33 cellular contexts compared by ENCODE assay signal in the genomic region with DNA sequence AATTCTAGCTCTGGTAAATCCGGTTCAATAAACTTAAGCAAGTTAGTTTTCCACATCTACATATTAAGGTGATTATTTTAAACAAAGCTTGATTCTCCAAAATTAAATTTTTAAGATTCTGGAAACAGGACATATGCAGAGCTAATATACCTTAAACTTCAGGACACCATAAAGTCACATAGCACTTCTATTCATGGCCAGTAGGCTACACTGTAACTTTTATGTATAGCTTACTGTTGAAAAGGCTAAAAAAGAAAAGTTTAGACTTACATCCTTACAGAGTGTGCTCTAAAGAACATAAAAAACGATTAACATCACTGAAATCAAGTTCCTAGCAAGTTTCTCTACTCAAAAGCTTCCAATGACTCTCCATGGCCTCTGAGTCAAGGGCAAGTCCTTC.
DNase-seq lines count a peak whose midpoint lies in the region; ATAC-seq, FAIRE-seq and TF ChIP-seq lines count a peak whose summit lies in the region.
"Had no signal": no experiment of that assay in that cellular context is flagged by ENCODE, and none has a peak within 500 bp of the region (broad histone marks: within the 10 kb centered on the region; RNA-seq: fewer than 3 reads in every experiment).

No MANE protein-coding gene starts in this region.

- no peak overlapping the region for H4K91ac ChIP-seq in mesenchymal stem cell (ENCODE audit: low read length)

- H3K4me3 Mint-ChIP-seq in astrocyte (ENCODE audit: unreplicated experiment), result no peak overlapping the region
- H3K4me3 Mint-ChIP-seq: activated CD4-positive, alpha-beta T cell treated with anti-CD3 and anti-CD28 coated beads, Interleukin-2, amount 10 ng/mL, durations not matched to agents 7 days and 5 days; activated naive CD8-positive, alpha-beta T cell treated with anti-CD3 and anti-CD28 coated beads, Interleukin-2, amount 10 ng/mL, durations not matched to agents 7 days and 5 days; naive thymus-derived CD4-positive, alpha-beta T cell; stimulated activated effector memory CD8-positive, alpha-beta T cell treated with anti-CD3 and anti-CD28 coated beads, Interleukin-12 subunit alpha, Interleukin-12 subunit beta, amount 100 ng/mL, for 72 hours; T-cell had no signal

- peaks cover 8% of the 10 kb centered on the region for H3K79me1 ChIP-seq in mesenchymal stem cell (replicated peaks; ENCODE audit: low read length, poor library complexity, severe bottlenecking)

- no peaks in the 10 kb centered on the region for H3K27me3 ChIP-seq in Loucy (ENCODE audit: insufficient read depth, low read length, poor library complexity, severe bottlenecking)
- H3K27me3 ChIP-seq in astrocyte (ENCODE audit: insufficient read depth, low read length), result no peaks in the 10 kb centered on the region
- H3K27me3 ChIP-seq in mesenchymal stem cell (ENCODE audit: control insufficient read depth in 1 of 2, insufficient read depth in 1 of 2, low read length in 2 of 2), result no peaks in the 10 kb centered on the region
- H3K27me3 ChIP-seq in spleen (replicated peaks in 1 of 7), result no peaks in the 10 kb centered on the region
- H3K27me3 ChIP-seq: heart right ventricle, MG63, sigmoid colon, tibial nerve had no signal

- H3K23ac ChIP-seq in mesenchymal stem cell (ENCODE audit: low read length in 2 of 2), result no peak overlapping the region

- ATAC-seq in left colon, result peak; percentile 52
- ATAC-seq in activated CD4-positive, CD25-positive, alpha-beta regulatory T cell treated with anti-CD3 and anti-CD28 coated beads, Interleukin-2, amount 50 U/mL, for 24 hours, result no peak
- ATAC-seq: heart right ventricle; naive thymus-derived CD4-positive, alpha-beta T cell; stimulated activated effector memory CD8-positive, alpha-beta T cell treated with anti-CD3 and anti-CD28 coated beads, Interleukin-12 subunit alpha, Interleukin-12 subunit beta, amount 100 ng/mL, for 72 hours; T-cell had no signal

- H3K27ac ChIP-seq in C4-2B (no peak overlapping the region), astrocyte (ENCODE audit: low read depth, low read length) (no peak overlapping the region), mesenchymal stem cell (ENCODE audit: low read length, poor library complexity, severe bottlenecking) (no peak overlapping the region), spleen (no peak overlapping the region)
- H3K27ac ChIP-seq: coronary artery, heart right ventricle, prostate gland, sigmoid colon, tibial nerve had no signal

- H2BK15ac ChIP-seq in mesenchymal stem cell (ENCODE audit: low read depth, poor library complexity, severe bottlenecking), result no peak overlapping the region

- H3K9ac ChIP-seq in Loucy (ENCODE audit: low read depth, low read length, poor library complexity, severe bottlenecking) (no peak overlapping the region), astrocyte (ENCODE audit: low read length) (no peak overlapping the region), mesenchymal stem cell (ENCODE audit: low read length) (no peak overlapping the region)

- no peak overlapping the region for H2BK5ac ChIP-seq in mesenchymal stem cell (ENCODE audit: low read depth, low read length, poor library complexity, severe bottlenecking)

- H4K8ac ChIP-seq in mesenchymal stem cell (ENCODE audit: low read length), result no peak overlapping the region

- H3K36me3 Mint-ChIP-seq in astrocyte (ENCODE audit: low read depth, unreplicated experiment), result peaks cover 7% of the 10 kb centered on the region
- H3K36me3 Mint-ChIP-seq: stimulated activated effector memory CD8-positive, alpha-beta T cell treated with anti-CD3 and anti-CD28 coated beads, Interleukin-12 subunit alpha, Interleukin-12 subunit beta, amount 100 ng/mL, for 72 hours had no signal

- H3K4me2 ChIP-seq in Loucy (ENCODE audit: low read depth, low read length, poor library complexity, severe bottlenecking) (no peak overlapping the region), astrocyte (ENCODE audit: low read length) (no peak overlapping the region), mesenchymal stem cell (ENCODE audit: low read length, poor library complexity, severe bottlenecking) (no peak overlapping the region)

- no peak overlapping the region for H3K14ac ChIP-seq in mesenchymal stem cell (ENCODE audit: low read length in 2 of 2)

- H2BK120ac ChIP-seq in mesenchymal stem cell (ENCODE audit: low read depth, low read length), result no peak overlapping the region

- FAIRE-seq in astrocyte (lab: Jason Lieb, UNC), result no peak
- FAIRE-seq: GM12891, kidney, RCC 7860 had no signal

- H3K4me3 ChIP-seq in Loucy (ENCODE audit: low read length, poor library complexity, severe bottlenecking) (no peak overlapping the region), astrocyte (ENCODE audit: insufficient read depth, low read depth, low read length) (no peak overlapping the region), mesenchymal stem cell (ENCODE audit: insufficient read depth in 1 of 2, low read depth in 1 of 2, low read length in 2 of 2) (no peak overlapping the region), spleen (no peak overlapping the region)
- H3K4me3 ChIP-seq: coronary artery, heart right ventricle, MG63, prostate gland, sigmoid colon, tibial nerve had no signal

- no peaks in the 10 kb centered on the region for H3K9me2 ChIP-seq in Loucy (replicated peaks; ENCODE audit: low read depth, low read length)

- H2BK12ac ChIP-seq in mesenchymal stem cell (ENCODE audit: low read length in 2 of 2), result no peak overlapping the region

- H2AFZ ChIP-seq in Loucy (ENCODE audit: low read length), result no peak overlapping the region
- no peak overlapping the region for H2AFZ ChIP-seq in astrocyte (ENCODE audit: low read depth, low read length)
- no peak overlapping the region for H2AFZ ChIP-seq in mesenchymal stem cell (ENCODE audit: low read depth, low read length)

- H3K9me3 ChIP-seq in Loucy (ENCODE audit: insufficient read depth, low read depth, low read length), result no peaks in the 10 kb centered on the region
- H3K9me3 ChIP-seq in astrocyte (ENCODE audit: insufficient read depth, low read depth, low read length), result no peaks in the 10 kb centered on the region
- H3K9me3 ChIP-seq in mesenchymal stem cell (ENCODE audit: control insufficient read depth, low read length), result no peaks in the 10 kb centered on the region
- H3K9me3 ChIP-seq in spleen, result peaks cover 0 to 5% (median 0%) of the 10 kb centered on the region in 8 donors
- H3K9me3 ChIP-seq: MG63, prostate gland, sigmoid colon, tibial nerve had no signal

- intact Hi-C loops in left colon (cut with DNase I, micrococcal nuclease) (no loop called here), spleen (cut with DNase I; ENCODE audit: low total_unique reads) (no loop called here)

- H2AK5ac ChIP-seq in mesenchymal stem cell (ENCODE audit: low read length, severe bottlenecking), result no peak overlapping the region

- H3K9me3 Mint-ChIP-seq in astrocyte (ENCODE audit: unreplicated experiment), result no peaks in the 10 kb centered on the region

- no peaks in the 10 kb centered on the region for H3K27me3 Mint-ChIP-seq in astrocyte (ENCODE audit: low read depth, unreplicated experiment)
- H3K27me3 Mint-ChIP-seq: activated CD4-positive, alpha-beta T cell treated with anti-CD3 and anti-CD28 coated beads, Interleukin-2, amount 10 ng/mL, durations not matched to agents 7 days and 5 days; activated naive CD8-positive, alpha-beta T cell treated with anti-CD3 and anti-CD28 coated beads, Interleukin-2, amount 10 ng/mL, durations not matched to agents 7 days and 5 days; naive thymus-derived CD4-positive, alpha-beta T cell; T-cell had no signal

- no peak overlapping the region for H3K27ac Mint-ChIP-seq in astrocyte (ENCODE audit: unreplicated experiment)
- H3K27ac Mint-ChIP-seq: activated CD4-positive, alpha-beta T cell treated with anti-CD3 and anti-CD28 coated beads, Interleukin-2, amount 10 ng/mL, durations not matched to agents 7 days and 5 days; activated naive CD8-positive, alpha-beta T cell treated with anti-CD3 and anti-CD28 coated beads, Interleukin-2, amount 10 ng/mL, durations not matched to agents 7 days and 5 days; naive thymus-derived CD4-positive, alpha-beta T cell; stimulated activated effector memory CD8-positive, alpha-beta T cell treated with anti-CD3 and anti-CD28 coated beads, Interleukin-12 subunit alpha, Interleukin-12 subunit beta, amount 100 ng/mL, for 72 hours; T-cell had no signal

- no peaks in the 10 kb centered on the region for H3K4me1 Mint-ChIP-seq in astrocyte (ENCODE audit: low read depth, unreplicated experiment)
- H3K4me1 Mint-ChIP-seq: activated CD4-positive, alpha-beta T cell treated with anti-CD3 and anti-CD28 coated beads, Interleukin-2, amount 10 ng/mL, durations not matched to agents 7 days and 5 days; stimulated activated effector memory CD8-positive, alpha-beta T cell treated with anti-CD3 and anti-CD28 coated beads, Interleukin-12 subunit alpha, Interleukin-12 subunit beta, amount 100 ng/mL, for 72 hours; T-cell had no signal

- H4K20me1 ChIP-seq in Loucy (ENCODE audit: insufficient read depth, low read length, poor library complexity, severe bottlenecking) (no peaks in the 10 kb centered on the region), astrocyte (ENCODE audit: insufficient read depth, low read length) (peaks cover 5% of the 10 kb centered on the region)

- TF ChIP-seq POLR2A in spleen (IDR thresholded peaks at IDR 0.05), result no peak

- H3K4ac ChIP-seq in mesenchymal stem cell (ENCODE audit: low read depth in 1 of 2, low read length in 2 of 2), result no peak overlapping the region

- no peaks in the 10 kb centered on the region for H3F3A ChIP-seq in Loucy (ENCODE audit: low read depth)

- no peaks in the 10 kb centered on the region for H3K4me1 ChIP-seq in Loucy (ENCODE audit: insufficient read depth, low read length, poor library complexity, severe bottlenecking)
- H3K4me1 ChIP-seq in astrocyte (ENCODE audit: insufficient read depth, low read length), result no peaks in the 10 kb centered on the region
- no peaks in the 10 kb centered on the region for H3K4me1 ChIP-seq in mesenchymal stem cell (ENCODE audit: control insufficient read depth, insufficient read depth, low read depth, low read length)
- H3K4me1 ChIP-seq in spleen, result no peaks in the 10 kb centered on the region
- H3K4me1 ChIP-seq: heart right ventricle, prostate gland, sigmoid colon, tibial nerve had no signal

- no peaks in the 10 kb centered on the region for H3K79me2 ChIP-seq in Loucy (ENCODE audit: insufficient read depth, low read length)
- H3K79me2 ChIP-seq in astrocyte (ENCODE audit: insufficient read depth, low read length), result peaks cover 16% of the 10 kb centered on the region

- H3K36me3 ChIP-seq in Loucy (ENCODE audit: insufficient read depth, low read length) (no peaks in the 10 kb centered on the region), astrocyte (ENCODE audit: insufficient read depth, low read length) (no peaks in the 10 kb centered on the region), mesenchymal stem cell (ENCODE audit: control insufficient read depth in 1 of 2, insufficient read depth in 2 of 2, low read depth in 1 of 2, low read length in 2 of 2) (no peaks in the 10 kb centered on the region), spleen (no peaks in the 10 kb centered on the region)
- H3K36me3 ChIP-seq: heart right ventricle, MG63, prostate gland, sigmoid colon, tibial nerve had no signal

- 97% methylated on average over 1 of the region's 2 CpGs for WGBS in mesenchymal stem cell
- WGBS in spleen, 5 donors, result 72 to 80% (median 75%) methylated on average over 2 of the region's 2 CpGs

- no peak overlapping the region for H3K18ac ChIP-seq in mesenchymal stem cell (ENCODE audit: low read depth in 1 of 2, low read length in 2 of 2)

- TF ChIP-seq CTCF in C4-2B (conservative IDR thresholded peaks at IDR 0.05), result peak; percentile 16; the same call in 1 of the 2 replicates
- peak; percentile 36; the same call in 1 of the 2 replicates for TF ChIP-seq CTCF in Loucy (conservative IDR thresholded peaks at IDR 0.05; ENCODE audit: low read length)
- peak; percentile 5 for TF ChIP-seq CTCF in astrocyte (IDR thresholded peaks at IDR 0.05; ENCODE audit: insufficient read depth, low read depth, low read length)
- TF ChIP-seq CTCF in spleen (IDR thresholded peaks at IDR 0.05 in 8 of 11, conservative IDR thresholded peaks at IDR 0.05 in 3 of 11), result no peak

- DNase-seq in astrocyte (ENCODE audit: low read depth) (no peak), left colon (no peak), mesenchymal stem cell (no peak), ureter (ENCODE audit: low spot score) (no peak), spleen (no peak)
- DNase-seq: activated CD4-positive, alpha-beta T cell treated with anti-CD3 and anti-CD28 coated beads, Interleukin-2, amount 10 ng/mL, durations not matched to agents 7 days and 5 days; activated effector memory CD4-positive, alpha-beta T cell treated with anti-CD3 and anti-CD28 coated beads, Interleukin-2, amount 50 U/mL, for 16 hours; activated naive CD8-positive, alpha-beta T cell treated with anti-CD3 and anti-CD28 coated beads, Interleukin-2, amount 10 ng/mL, durations not matched to agents 7 days and 5 days; aorta; effector CD8-positive, alpha-beta T cell; erythroblast; foreskin fibroblast; heart right ventricle; kidney; MG63; naive thymus-derived CD4-positive, alpha-beta T cell; NCI-H1417 treated with DMSO at 0.1 percent for 48 hours; NCI-H2081; NCI-H2227 treated with DMSO at 0.1 percent for 48 hours; NCI-H526 treated with DMSO at 0.1 percent for 48 hours; sigmoid colon; stimulated activated CD4-positive, alpha-beta T cell treated with anti-CD3 and anti-CD28 coated beads, Interleukin-15, amount 100 ng/mL, for 24 hours; stimulated activated CD4-positive, alpha-beta T cell treated with anti-CD3 and anti-CD28 coated beads, Interleukin-4, amount 100 ng/mL, for 4 hours; T-cell had no signal

Comparison
In these comparisons a context has a peak if more than half of its experiments do, and no peak if none do; other contexts are left out.
1. CTCF ChIP-seq: peak in C4-2B (single experiment), Loucy (single experiment) and astrocyte (single experiment); none in spleen (0 of 11).